In genomic region chr10:70166394-70166793, GRCh38 we compare ENCODE assay signal across 1 cellular context.
TF ChIP-seq lines count a peak whose summit lies in the region.

No MANE protein-coding gene starts in this region.

TF ChIP-seq in GM12878, 131 proteins besides CTCF, POLR2A, EP300 and RAD21:
- TF ChIP-seq SUPT20H (IDR thresholded peaks at IDR 0.05; ENCODE audit: borderline replicate concordance, control insufficient read depth, low read depth, low read length) = no peak
- peak; percentile 66 for TF ChIP-seq ATF7 (IDR thresholded peaks at IDR 0.05; ENCODE audit: low read depth)
